In genomic region chr3:108036984-108037741, GRCh38 we compare ENCODE assay signal across 7 cellular contexts. TPM values are rescaled to one million over a fixed set of nuclear protein-coding genes. Genes with fewer than 3 reads are reported as not detected.
DNase-seq lines count a peak whose midpoint lies in the region; ATAC-seq and TF ChIP-seq lines count a peak whose summit lies in the region.

No MANE protein-coding gene starts in this region.

- TF ChIP-seq EP300 in stomach (IDR thresholded peaks at IDR 0.05) = no peak

- no peak overlapping the region for H3K4me2 ChIP-seq in osteoblast (ENCODE audit: insufficient read depth, low read length)

- H3K9me3 ChIP-seq in WERI-Rb-1 (ENCODE audit: severe bottlenecking) (no peaks in the 10 kb centered on the region), osteoblast (ENCODE audit: low read depth, low read length) (no peaks in the 10 kb centered on the region), stomach (no peaks in the 10 kb centered on the region)

- H3K27ac ChIP-seq in WERI-Rb-1 = no peak overlapping the region
- no peak overlapping the region for H3K27ac ChIP-seq in osteoblast (ENCODE audit: low read depth, low read length)
- peak overlapping the region in 1 of 5 donors; percentile 18 for H3K27ac ChIP-seq in stomach

- H3K27me3 ChIP-seq in WERI-Rb-1 (ENCODE audit: insufficient read depth, low read depth, severe bottlenecking) (no peaks in the 10 kb centered on the region), osteoblast (ENCODE audit: insufficient read depth, low read length) (no peaks in the 10 kb centered on the region), stomach (no peaks in the 10 kb centered on the region)

- H3K36me3 ChIP-seq in WERI-Rb-1 (no peaks in the 10 kb centered on the region), osteoblast (ENCODE audit: insufficient read depth, low read length) (no peaks in the 10 kb centered on the region), stomach (peaks cover 0 to 6% (median 4%) of the 10 kb centered on the region in 4 donors)

- peak; percentile 22 for DNase-seq in WERI-Rb-1
- peak; percentile 84 for DNase-seq in osteoblast (ENCODE audit: insufficient read length, low spot score, missing footprints)
- DNase-seq in stomach = no peak
- DNase-seq in activated CD4-positive, alpha-beta T cell treated with anti-CD3 and anti-CD28 coated beads, Interleukin-2, amount 50 U/mL, for 1 hour = no peak

- H3K4me1 ChIP-seq in osteoblast (ENCODE audit: insufficient read depth, low read length) = no peaks in the 10 kb centered on the region
- peaks cover 0 to 10% (median 5%) of the 10 kb centered on the region in 4 donors for H3K4me1 ChIP-seq in stomach

- H3K79me2 ChIP-seq in osteoblast (ENCODE audit: insufficient read depth, low read length) = no peaks in the 10 kb centered on the region

- no peak for TF ChIP-seq CTCF in WERI-Rb-1 (IDR thresholded peaks at IDR 0.05; ENCODE audit: low read depth, low read length)
- TF ChIP-seq CTCF in osteoblast (IDR thresholded peaks at IDR 0.05; ENCODE audit: extremely low read depth, low read depth, low read length) = no peak
- TF ChIP-seq CTCF in stomach (IDR thresholded peaks at IDR 0.05) = no peak

- TF ChIP-seq POLR2A in stomach (IDR thresholded peaks at IDR 0.05) = no peak

- WGBS in stomach, 5 donors = 80 to 84% (median 81%) methylated on average over 12 of the region's 12 CpGs

- no peak overlapping the region for H3K4me3 ChIP-seq in WERI-Rb-1 (ENCODE audit: low read depth, low read length)
- H3K4me3 ChIP-seq in osteoblast (ENCODE audit: insufficient read depth, low read length) = no peak overlapping the region
- H3K4me3 ChIP-seq in stomach = no peak overlapping the region

- no peak overlapping the region for H2AFZ ChIP-seq in osteoblast (ENCODE audit: low read length)

- peak; percentile 70 for ATAC-seq in GM18508 (IDR thresholded peaks at IDR 0.05; ENCODE audit: insufficient read depth, unreplicated experiment)
- ATAC-seq in HG02588 (IDR thresholded peaks at IDR 0.05; ENCODE audit: unreplicated experiment) = peak; percentile 56
- ATAC-seq in GM21515 (IDR thresholded peaks at IDR 0.05; ENCODE audit: unreplicated experiment) = no peak

- H4K20me1 ChIP-seq in osteoblast (ENCODE audit: insufficient read depth, low read length) = no peaks in the 10 kb centered on the region

- intact Hi-C loops in stomach (cut with DNase I; ENCODE audit: low total_unique reads) = no loop called here

RNA-seq across cellular contexts. Expression of gene CD47, which starts 53.7 kb away (rescaled TPM):
- total RNA-seq in osteoblast (72.7 and 76.0 TPM in 2 replicates), stomach (100 to 1,000 TPM in 3 of 5 donors, 10 to 100 TPM in 2; 15.9 to 154 (median 101) TPM)
- 10 to 100 TPM; 35.9 to 92.6 (median 67.2) TPM for polyA plus RNA-seq in stomach

Comparison
In these comparisons a context has a peak if more than half of its experiments do, and no peak if none do; other contexts are left out.
1. DNase-seq: peak in WERI-Rb-1 (single experiment) and osteoblast (single experiment); none in stomach (single experiment) and activated CD4-positive, alpha-beta T cell treated with anti-CD3 and anti-CD28 coated beads, Interleukin-2, amount 50 U/mL, for 1 hour (single experiment).